Comparison of ENCODE assay signal across 14 cellular contexts in the genomic region with DNA sequence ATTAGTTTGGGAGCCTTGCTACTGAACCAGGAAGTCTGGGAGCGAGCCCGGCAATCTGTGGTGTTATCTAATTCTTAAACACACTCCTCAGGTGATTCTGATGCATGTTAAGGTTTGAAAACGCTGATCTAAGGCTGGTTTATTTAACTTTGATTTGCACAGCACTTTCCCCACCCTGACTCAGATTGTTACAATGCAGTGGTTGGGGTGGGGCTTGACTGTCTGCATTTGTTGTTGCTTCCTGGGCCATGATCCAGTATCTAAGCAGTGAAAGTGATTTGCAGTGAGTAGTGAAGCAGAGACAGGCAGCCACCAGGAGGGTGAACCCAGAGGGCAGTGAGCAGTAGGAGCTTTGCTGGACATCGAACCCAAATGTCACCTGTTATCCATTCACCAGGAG.
A peak's percentile ranks its signal among the peaks of the same experiment; 100 is the strongest.
DNase-seq lines count a peak whose midpoint lies in the region; ATAC-seq and TF ChIP-seq lines count a peak whose summit lies in the region.
"Had no signal": no experiment of that assay in that cellular context is flagged by ENCODE, and none has a peak within 500 bp of the region (broad histone marks: within the 10 kb centered on the region; RNA-seq: fewer than 3 reads in every experiment).

No MANE protein-coding gene starts in this region.

- intact Hi-C loops in mucosa of descending colon (cut with DNase I, micrococcal nuclease) (no loop called here), A673 (cut with micrococcal nuclease; ENCODE audit: unreplicated experiment) (no loop called here)

- POLR2A ChIA-PET in A673 (lab: Charles Lee; ENCODE audit: low non-redundant PET), result no interaction called here

- peak; percentile 98 for ATAC-seq in mucosa of descending colon
- no peak for ATAC-seq in stimulated activated memory B cell treated with anti-CD40 and anti-IgM and Interleukin-4, amounts not matched to agents 10 μg/mL and 1 μg/mL and 100 μg/mL, for 72 hours
- ATAC-seq in stimulated activated effector memory CD8-positive, alpha-beta T cell treated with anti-CD3 and anti-CD28 coated beads, Interleukin-12 subunit alpha, Interleukin-12 subunit beta, amount 100 ng/mL, for 72 hours, result no peak

- DNase-seq in AG08396 (ENCODE audit: low spot score), result peak; percentile 26
- DNase-seq in M059J (ENCODE audit: low read depth), result peak; percentile 22
- DNase-seq in epithelial cell of esophagus (ENCODE audit: low read depth), result peak; percentile 84
- peak; percentile 54 to 79 (median 58) for DNase-seq in mucosa of descending colon
- DNase-seq in A673 (ENCODE audit: low spot score), result no peak
- no peak for DNase-seq in NOMO-1 treated with dmso at 0.1 percent for 144 hours (lab: John Stamatoyannopoulos, UW; ENCODE audit: unreplicated experiment)
- DNase-seq in stimulated activated effector memory CD8-positive, alpha-beta T cell treated with anti-CD3 and anti-CD28 coated beads, Interleukin-12 subunit alpha, Interleukin-12 subunit beta, amount 100 ng/mL, for 72 hours (ENCODE audit: low spot score in 2 of 2), result no peak
- DNase-seq: activated CD4-positive, alpha-beta T cell treated with anti-CD3 and anti-CD28 coated beads, Interleukin-2, amount 50 U/mL, for 48 hours; amygdala; GOT3; NCI-H187 treated with DMSO at 0.1 percent for 48 hours had no signal

- H3K36me3 ChIP-seq in mucosa of descending colon (ENCODE audit: low read depth) (no peaks in the 10 kb centered on the region), A673 (ENCODE audit: insufficient read depth, low read length, poor library complexity, severe bottlenecking) (no peaks in the 10 kb centered on the region)

- no peak overlapping the region for H3K4me3 Mint-ChIP-seq in stimulated activated memory B cell treated with anti-CD40 and anti-IgM and Interleukin-4, amounts not matched to agents 10 μg/mL and 1 μg/mL and 100 μg/mL, for 72 hours
- H3K4me3 Mint-ChIP-seq in stimulated activated effector memory CD8-positive, alpha-beta T cell treated with anti-CD3 and anti-CD28 coated beads, Interleukin-12 subunit alpha, Interleukin-12 subunit beta, amount 100 ng/mL, for 72 hours, result no peak overlapping the region
- H3K4me3 Mint-ChIP-seq: T-helper 2 cell treated with Interferon-gamma antibody and Interleukin-4, amounts not matched to agents 5 μg/mL and 100 μg/mL, for 36 hours had no signal

- H3K27me3 Mint-ChIP-seq in stimulated activated memory B cell treated with anti-CD40 and anti-IgM and Interleukin-4, amounts not matched to agents 10 μg/mL and 1 μg/mL and 100 μg/mL, for 72 hours, result peaks cover 8% of the 10 kb centered on the region

- no peaks in the 10 kb centered on the region for H3K36me3 Mint-ChIP-seq in stimulated activated memory B cell treated with anti-CD40 and anti-IgM and Interleukin-4, amounts not matched to agents 10 μg/mL and 1 μg/mL and 100 μg/mL, for 72 hours
- H3K36me3 Mint-ChIP-seq in stimulated activated effector memory CD8-positive, alpha-beta T cell treated with anti-CD3 and anti-CD28 coated beads, Interleukin-12 subunit alpha, Interleukin-12 subunit beta, amount 100 ng/mL, for 72 hours, result no peaks in the 10 kb centered on the region

- CTCF ChIA-PET in A673 (lab: Charles Lee), result no interaction called here

- H3K27ac ChIP-seq in A673 (ENCODE audit: low read depth, low read length, poor library complexity, severe bottlenecking), result no peak overlapping the region

- H3K9me3 ChIP-seq in mucosa of descending colon (no peaks in the 10 kb centered on the region), A673 (ENCODE audit: low read depth, low read length, poor library complexity, severe bottlenecking) (no peaks in the 10 kb centered on the region)

- BruUV-seq in A673 (replicated peaks; lab: Mats Ljungman, UMichigan), result no TSS peak

- no peak overlapping the region for H3K27ac Mint-ChIP-seq in stimulated activated memory B cell treated with anti-CD40 and anti-IgM and Interleukin-4, amounts not matched to agents 10 μg/mL and 1 μg/mL and 100 μg/mL, for 72 hours
- H3K27ac Mint-ChIP-seq in stimulated activated effector memory CD8-positive, alpha-beta T cell treated with anti-CD3 and anti-CD28 coated beads, Interleukin-12 subunit alpha, Interleukin-12 subunit beta, amount 100 ng/mL, for 72 hours, result no peak overlapping the region
- H3K27ac Mint-ChIP-seq: T-helper 2 cell treated with Interferon-gamma antibody and Interleukin-4, amounts not matched to agents 5 μg/mL and 100 μg/mL, for 36 hours had no signal

- H3K27me3 ChIP-seq in A673 (replicated peaks; ENCODE audit: insufficient read depth, low read depth, low read length, poor library complexity), result peaks cover 6% of the 10 kb centered on the region

- H3K4me1 ChIP-seq in mucosa of descending colon (ENCODE audit: low read depth), result peaks cover 6% of the 10 kb centered on the region
- no peaks in the 10 kb centered on the region for H3K4me1 ChIP-seq in A673 (ENCODE audit: insufficient read depth, low read length, poor library complexity, severe bottlenecking)

- no peaks in the 10 kb centered on the region for H3K9me3 Mint-ChIP-seq in stimulated activated memory B cell treated with anti-CD40 and anti-IgM and Interleukin-4, amounts not matched to agents 10 μg/mL and 1 μg/mL and 100 μg/mL, for 72 hours
- H3K9me3 Mint-ChIP-seq in stimulated activated effector memory CD8-positive, alpha-beta T cell treated with anti-CD3 and anti-CD28 coated beads, Interleukin-12 subunit alpha, Interleukin-12 subunit beta, amount 100 ng/mL, for 72 hours, result no peaks in the 10 kb centered on the region
- H3K9me3 Mint-ChIP-seq: T-helper 2 cell treated with Interferon-gamma antibody and Interleukin-4, amounts not matched to agents 5 μg/mL and 100 μg/mL, for 36 hours had no signal

- no peak overlapping the region for H3K4me3 ChIP-seq in epithelial cell of esophagus (ENCODE audit: low read length)
- no peak overlapping the region for H3K4me3 ChIP-seq in mucosa of descending colon
- no peak overlapping the region for H3K4me3 ChIP-seq in A673 (ENCODE audit: low read depth, low read length, poor library complexity, severe bottlenecking)
- H3K4me3 ChIP-seq: skin epidermis had no signal

- no peaks in the 10 kb centered on the region for H3K4me1 Mint-ChIP-seq in stimulated activated memory B cell treated with anti-CD40 and anti-IgM and Interleukin-4, amounts not matched to agents 10 μg/mL and 1 μg/mL and 100 μg/mL, for 72 hours
- H3K4me1 Mint-ChIP-seq in stimulated activated effector memory CD8-positive, alpha-beta T cell treated with anti-CD3 and anti-CD28 coated beads, Interleukin-12 subunit alpha, Interleukin-12 subunit beta, amount 100 ng/mL, for 72 hours, result no peaks in the 10 kb centered on the region

- TF ChIP-seq CTCF in epithelial cell of esophagus (IDR thresholded peaks at IDR 0.05; ENCODE audit: insufficient read depth, low read depth, low read length, missing control alignments) (no peak), mucosa of descending colon (IDR thresholded peaks at IDR 0.05) (no peak), A673 (conservative IDR thresholded peaks at IDR 0.05; ENCODE audit: low read depth, low read length) (no peak)

Comparison
In these comparisons a context has a peak if more than half of its experiments do, and no peak if none do; other contexts are left out.
1. DNase-seq: peak in AG08396 (single experiment), M059J (single experiment), epithelial cell of esophagus (single experiment) and mucosa of descending colon (3 of 3); none in A673 (single experiment), NOMO-1 treated with dmso at 0.1 percent for 144 hours (single experiment) and stimulated activated effector memory CD8-positive, alpha-beta T cell treated with anti-CD3 and anti-CD28 coated beads, Interleukin-12 subunit alpha, Interleukin-12 subunit beta, amount 100 ng/mL, for 72 hours (0 of 2).